1 cellular context compared by ENCODE assay signal in the genomic region with DNA sequence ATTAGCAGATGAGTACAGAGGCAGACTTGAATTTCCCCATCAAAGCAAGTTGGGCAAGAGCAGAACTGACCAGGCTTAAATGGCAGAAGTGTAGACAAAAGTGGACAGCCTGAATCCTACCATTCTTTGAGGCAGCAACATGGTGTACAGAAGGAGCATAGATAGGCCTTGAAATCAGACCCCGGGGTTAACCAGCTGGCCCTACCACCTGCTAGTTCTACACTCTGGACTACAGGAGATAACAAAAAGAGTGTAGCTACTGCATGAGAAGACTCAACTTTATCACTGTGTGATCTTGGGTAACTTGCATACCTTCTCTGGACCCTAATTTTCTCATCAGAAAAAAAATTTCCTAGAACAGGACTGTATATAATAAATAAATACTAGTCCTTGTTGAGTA.
TF ChIP-seq lines count a peak whose summit lies in the region.

No MANE protein-coding gene starts in this region.

TF ChIP-seq in GM23338, 12 proteins besides CTCF, POLR2A, EP300 and RAD21 (continued from another document):
- TF ChIP-seq, protein P1, sequence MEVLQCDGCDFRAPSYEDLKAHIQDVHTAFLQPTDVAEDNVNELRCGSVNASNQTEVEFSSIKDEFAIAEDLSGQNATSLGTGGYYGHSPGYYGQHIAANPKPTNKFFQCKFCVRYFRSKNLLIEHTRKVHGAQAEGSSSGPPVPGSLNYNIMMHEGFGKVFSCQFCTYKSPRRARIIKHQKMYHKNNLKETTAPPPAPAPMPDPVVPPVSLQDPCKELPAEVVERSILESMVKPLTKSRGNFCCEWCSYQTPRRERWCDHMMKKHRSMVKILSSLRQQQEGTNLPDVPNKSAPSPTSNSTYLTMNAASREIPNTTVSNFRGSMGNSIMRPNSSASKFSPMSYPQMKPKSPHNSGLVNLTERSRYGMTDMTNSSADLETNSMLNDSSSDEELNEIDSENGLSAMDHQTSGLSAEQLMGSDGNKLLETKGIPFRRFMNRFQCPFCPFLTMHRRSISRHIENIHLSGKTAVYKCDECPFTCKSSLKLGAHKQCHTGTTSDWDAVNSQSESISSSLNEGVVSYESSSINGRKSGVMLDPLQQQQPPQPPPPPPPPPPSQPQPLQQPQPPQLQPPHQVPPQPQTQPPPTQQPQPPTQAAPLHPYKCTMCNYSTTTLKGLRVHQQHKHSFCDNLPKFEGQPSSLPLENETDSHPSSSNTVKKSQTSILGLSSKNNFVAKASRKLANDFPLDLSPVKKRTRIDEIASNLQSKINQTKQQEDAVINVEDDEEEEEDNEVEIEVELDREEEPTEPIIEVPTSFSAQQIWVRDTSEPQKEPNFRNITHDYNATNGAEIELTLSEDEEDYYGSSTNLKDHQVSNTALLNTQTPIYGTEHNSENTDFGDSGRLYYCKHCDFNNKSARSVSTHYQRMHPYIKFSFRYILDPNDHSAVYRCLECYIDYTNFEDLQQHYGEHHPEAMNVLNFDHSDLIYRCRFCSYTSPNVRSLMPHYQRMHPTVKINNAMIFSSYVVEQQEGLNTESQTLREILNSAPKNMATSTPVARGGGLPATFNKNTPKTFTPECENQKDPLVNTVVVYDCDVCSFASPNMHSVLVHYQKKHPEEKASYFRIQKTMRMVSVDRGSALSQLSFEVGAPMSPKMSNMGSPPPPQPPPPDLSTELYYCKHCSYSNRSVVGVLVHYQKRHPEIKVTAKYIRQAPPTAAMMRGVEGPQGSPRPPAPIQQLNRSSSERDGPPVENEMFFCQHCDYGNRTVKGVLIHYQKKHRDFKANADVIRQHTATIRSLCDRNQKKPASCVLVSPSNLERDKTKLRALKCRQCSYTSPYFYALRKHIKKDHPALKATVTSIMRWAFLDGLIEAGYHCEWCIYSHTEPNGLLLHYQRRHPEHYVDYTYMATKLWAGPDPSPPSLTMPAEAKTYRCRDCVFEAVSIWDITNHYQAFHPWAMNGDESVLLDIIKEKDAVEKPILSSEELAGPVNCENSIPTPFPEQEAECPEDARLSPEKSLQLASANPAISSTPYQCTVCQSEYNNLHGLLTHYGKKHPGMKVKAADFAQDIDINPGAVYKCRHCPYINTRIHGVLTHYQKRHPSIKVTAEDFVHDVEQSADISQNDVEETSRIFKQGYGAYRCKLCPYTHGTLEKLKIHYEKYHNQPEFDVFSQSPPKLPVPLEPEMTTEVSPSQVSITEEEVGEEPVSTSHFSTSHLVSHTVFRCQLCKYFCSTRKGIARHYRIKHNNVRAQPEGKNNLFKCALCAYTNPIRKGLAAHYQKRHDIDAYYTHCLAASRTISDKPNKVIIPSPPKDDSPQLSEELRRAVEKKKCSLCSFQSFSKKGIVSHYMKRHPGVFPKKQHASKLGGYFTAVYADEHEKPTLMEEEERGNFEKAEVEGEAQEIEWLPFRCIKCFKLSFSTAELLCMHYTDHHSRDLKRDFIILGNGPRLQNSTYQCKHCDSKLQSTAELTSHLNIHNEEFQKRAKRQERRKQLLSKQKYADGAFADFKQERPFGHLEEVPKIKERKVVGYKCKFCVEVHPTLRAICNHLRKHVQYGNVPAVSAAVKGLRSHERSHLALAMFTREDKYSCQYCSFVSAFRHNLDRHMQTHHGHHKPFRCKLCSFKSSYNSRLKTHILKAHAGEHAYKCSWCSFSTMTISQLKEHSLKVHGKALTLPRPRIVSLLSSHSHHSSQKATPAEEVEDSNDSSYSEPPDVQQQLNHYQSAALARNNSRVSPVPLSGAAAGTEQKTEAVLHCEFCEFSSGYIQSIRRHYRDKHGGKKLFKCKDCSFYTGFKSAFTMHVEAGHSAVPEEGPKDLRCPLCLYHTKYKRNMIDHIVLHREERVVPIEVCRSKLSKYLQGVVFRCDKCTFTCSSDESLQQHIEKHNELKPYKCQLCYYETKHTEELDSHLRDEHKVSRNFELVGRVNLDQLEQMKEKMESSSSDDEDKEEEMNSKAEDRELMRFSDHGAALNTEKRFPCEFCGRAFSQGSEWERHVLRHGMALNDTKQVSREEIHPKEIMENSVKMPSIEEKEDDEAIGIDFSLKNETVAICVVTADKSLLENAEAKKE (CRISPR knock-in tag; IDR thresholded peaks at IDR 0.05): no peak
- TF ChIP-seq EZH2phosphoT487 (IDR thresholded peaks at IDR 0.05; ENCODE audit: unreplicated experiment): no peak
- TF ChIP-seq, protein P2, sequence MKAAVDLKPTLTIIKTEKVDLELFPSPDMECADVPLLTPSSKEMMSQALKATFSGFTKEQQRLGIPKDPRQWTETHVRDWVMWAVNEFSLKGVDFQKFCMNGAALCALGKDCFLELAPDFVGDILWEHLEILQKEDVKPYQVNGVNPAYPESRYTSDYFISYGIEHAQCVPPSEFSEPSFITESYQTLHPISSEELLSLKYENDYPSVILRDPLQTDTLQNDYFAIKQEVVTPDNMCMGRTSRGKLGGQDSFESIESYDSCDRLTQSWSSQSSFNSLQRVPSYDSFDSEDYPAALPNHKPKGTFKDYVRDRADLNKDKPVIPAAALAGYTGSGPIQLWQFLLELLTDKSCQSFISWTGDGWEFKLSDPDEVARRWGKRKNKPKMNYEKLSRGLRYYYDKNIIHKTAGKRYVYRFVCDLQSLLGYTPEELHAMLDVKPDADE (IDR thresholded peaks at IDR 0.05): no peak
- TF ChIP-seq, protein P3, sequence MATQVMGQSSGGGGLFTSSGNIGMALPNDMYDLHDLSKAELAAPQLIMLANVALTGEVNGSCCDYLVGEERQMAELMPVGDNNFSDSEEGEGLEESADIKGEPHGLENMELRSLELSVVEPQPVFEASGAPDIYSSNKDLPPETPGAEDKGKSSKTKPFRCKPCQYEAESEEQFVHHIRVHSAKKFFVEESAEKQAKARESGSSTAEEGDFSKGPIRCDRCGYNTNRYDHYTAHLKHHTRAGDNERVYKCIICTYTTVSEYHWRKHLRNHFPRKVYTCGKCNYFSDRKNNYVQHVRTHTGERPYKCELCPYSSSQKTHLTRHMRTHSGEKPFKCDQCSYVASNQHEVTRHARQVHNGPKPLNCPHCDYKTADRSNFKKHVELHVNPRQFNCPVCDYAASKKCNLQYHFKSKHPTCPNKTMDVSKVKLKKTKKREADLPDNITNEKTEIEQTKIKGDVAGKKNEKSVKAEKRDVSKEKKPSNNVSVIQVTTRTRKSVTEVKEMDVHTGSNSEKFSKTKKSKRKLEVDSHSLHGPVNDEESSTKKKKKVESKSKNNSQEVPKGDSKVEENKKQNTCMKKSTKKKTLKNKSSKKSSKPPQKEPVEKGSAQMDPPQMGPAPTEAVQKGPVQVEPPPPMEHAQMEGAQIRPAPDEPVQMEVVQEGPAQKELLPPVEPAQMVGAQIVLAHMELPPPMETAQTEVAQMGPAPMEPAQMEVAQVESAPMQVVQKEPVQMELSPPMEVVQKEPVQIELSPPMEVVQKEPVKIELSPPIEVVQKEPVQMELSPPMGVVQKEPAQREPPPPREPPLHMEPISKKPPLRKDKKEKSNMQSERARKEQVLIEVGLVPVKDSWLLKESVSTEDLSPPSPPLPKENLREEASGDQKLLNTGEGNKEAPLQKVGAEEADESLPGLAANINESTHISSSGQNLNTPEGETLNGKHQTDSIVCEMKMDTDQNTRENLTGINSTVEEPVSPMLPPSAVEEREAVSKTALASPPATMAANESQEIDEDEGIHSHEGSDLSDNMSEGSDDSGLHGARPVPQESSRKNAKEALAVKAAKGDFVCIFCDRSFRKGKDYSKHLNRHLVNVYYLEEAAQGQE (IDR thresholded peaks at IDR 0.05; ENCODE audit: unreplicated experiment): no peak
